ENCODE assay signal across 19 cellular contexts in genomic region chr15:91655891-91656290, GRCh38.
DNase-seq lines count a peak whose midpoint lies in the region; ATAC-seq and TF ChIP-seq lines count a peak whose summit lies in the region.
"Had no signal": no experiment of that assay in that cellular context is flagged by ENCODE, and none has a peak within 500 bp of the region (broad histone marks: within the 10 kb centered on the region; RNA-seq: fewer than 3 reads in every experiment).

No MANE protein-coding gene starts in this region.

- peaks cover 10% of the 10 kb centered on the region for H3K4me1 Mint-ChIP-seq in stimulated activated naive CD8-positive, alpha-beta T cell treated with anti-CD3 and anti-CD28 coated beads, Interleukin-15, amount 100 ng/mL, for 72 hours
- peaks cover 4% of the 10 kb centered on the region for H3K4me1 Mint-ChIP-seq in T-helper 17 cell
- H3K4me1 Mint-ChIP-seq in effector memory CD8-positive, alpha-beta T cell (ENCODE audit: low read depth in 2 of 2), result peaks cover 4 to 14% of the 10 kb centered on the region in 2 donors

- no peak overlapping the region for H3K27ac Mint-ChIP-seq in stimulated activated naive CD8-positive, alpha-beta T cell treated with anti-CD3 and anti-CD28 coated beads, Interleukin-15, amount 100 ng/mL, for 72 hours
- no peak overlapping the region for H3K27ac Mint-ChIP-seq in T-helper 17 cell
- peak overlapping the region in 1 of 2 donors; percentile 0 for H3K27ac Mint-ChIP-seq in effector memory CD8-positive, alpha-beta T cell

- no peaks in the 10 kb centered on the region for H3K9me3 ChIP-seq in T-helper 17 cell (ENCODE audit: control insufficient read depth, low read length, poor library complexity, severe bottlenecking)

- ATAC-seq in stimulated activated naive CD8-positive, alpha-beta T cell treated with anti-CD3 and anti-CD28 coated beads, Interleukin-15, amount 100 ng/mL, for 72 hours, result peak; percentile 60
- ATAC-seq in stimulated activated naive CD8-positive, alpha-beta T cell treated with anti-CD3 and anti-CD28 coated beads, Interleukin-15, Interleukin-2, amounts not matched to agents 100 U/mL and 50 U/mL, for 24 hours, result no peak
- ATAC-seq in T-helper 17 cell, result peak; percentile 79
- peak; percentile 75 for ATAC-seq in effector memory CD8-positive, alpha-beta T cell (replicated peaks)

- DNase-seq in stimulated activated naive CD8-positive, alpha-beta T cell treated with anti-CD3 and anti-CD28 coated beads, Interleukin-15, amount 100 ng/mL, for 72 hours, result peak in 1 of 2 donors; percentile 14
- no peak for DNase-seq in stimulated activated naive CD8-positive, alpha-beta T cell treated with anti-CD3 and anti-CD28 coated beads, Interleukin-15, Interleukin-2, amounts not matched to agents 100 U/mL and 50 U/mL, for 24 hours
- DNase-seq in T-helper 17 cell (no peak), GM10248 (ENCODE audit: extremely low spot score) (no peak), COR-L47 (lab: John Stamatoyannopoulos, UW) (no peak)
- DNase-seq in effector memory CD8-positive, alpha-beta T cell, result peak in 2 of 3 experiments; percentile 8 to 11
- no peak for DNase-seq in stimulated activated CD4-positive, alpha-beta T cell treated with anti-CD3 and anti-CD28 coated beads, Interleukin-4, amount 100 ng/mL, for 24 hours
- DNase-seq: DMS53, EL, KG1, NCI-H1105, NCI-H146, NCI-H2029, NCI-H2227 treated with DMSO at 0.1 percent for 48 hours, NCI-H510A treated with DMSO at 0.1 percent for 48 hours, NCI-H748 treated with DMSO at 0.1 percent for 48 hours, PC-9, RPMI8226, SHP77 had no signal

- POLR2A ChIA-PET in GM10248 (lab: Yijun Ruan, JAX), result no interaction called here

- H3K27me3 Mint-ChIP-seq in stimulated activated naive CD8-positive, alpha-beta T cell treated with anti-CD3 and anti-CD28 coated beads, Interleukin-15, amount 100 ng/mL, for 72 hours, result peaks cover 51% of the 10 kb centered on the region
- H3K27me3 Mint-ChIP-seq in T-helper 17 cell, result peaks cover 60% of the 10 kb centered on the region
- H3K27me3 Mint-ChIP-seq in effector memory CD8-positive, alpha-beta T cell, result peaks cover 53 to 60% of the 10 kb centered on the region in 2 donors

- no peaks in the 10 kb centered on the region for H3K36me3 Mint-ChIP-seq in T-helper 17 cell (ENCODE audit: low read depth)
- no peaks in the 10 kb centered on the region for H3K36me3 Mint-ChIP-seq in effector memory CD8-positive, alpha-beta T cell (ENCODE audit: insufficient read depth)

- CTCF ChIA-PET in GM10248 (lab: Yijun Ruan, JAX), result interaction anchor here (1.2 to 1.6 kb wide), 3 partner anchors 10 to 14 kb away, joined by 3 to 4 read pairs (median 3); no protein-coding TSS in a partner anchor

- H3K4me3 Mint-ChIP-seq in stimulated activated naive CD8-positive, alpha-beta T cell treated with anti-CD3 and anti-CD28 coated beads, Interleukin-15, amount 100 ng/mL, for 72 hours, result no peak overlapping the region
- H3K4me3 Mint-ChIP-seq in T-helper 17 cell, result no peak overlapping the region
- no peak overlapping the region for H3K4me3 Mint-ChIP-seq in effector memory CD8-positive, alpha-beta T cell

- peaks cover 5 to 8% of the 10 kb centered on the region in 2 donors for H3K9me3 Mint-ChIP-seq in stimulated activated naive CD8-positive, alpha-beta T cell treated with anti-CD3 and anti-CD28 coated beads, Interleukin-15, amount 100 ng/mL, for 72 hours
- no peaks in the 10 kb centered on the region for H3K9me3 Mint-ChIP-seq in effector memory CD8-positive, alpha-beta T cell

- no peak for TF ChIP-seq CTCF in GM10248 (IDR thresholded peaks at IDR 0.05; ENCODE audit: control extremely low read depth, extremely low read depth, low read depth, missing control alignments)

Comparison
In these comparisons a context has a peak if more than half of its experiments do, and no peak if none do; other contexts are left out.
1. DNase-seq: peak in effector memory CD8-positive, alpha-beta T cell (2 of 3); none in stimulated activated naive CD8-positive, alpha-beta T cell treated with anti-CD3 and anti-CD28 coated beads, Interleukin-15, Interleukin-2, amounts not matched to agents 100 U/mL and 50 U/mL, for 24 hours (single experiment), T-helper 17 cell (0 of 3), GM10248 (single experiment), COR-L47 (single experiment) and stimulated activated CD4-positive, alpha-beta T cell treated with anti-CD3 and anti-CD28 coated beads, Interleukin-4, amount 100 ng/mL, for 24 hours (single experiment).